1 cellular context compared by ENCODE assay signal in the genomic region with DNA sequence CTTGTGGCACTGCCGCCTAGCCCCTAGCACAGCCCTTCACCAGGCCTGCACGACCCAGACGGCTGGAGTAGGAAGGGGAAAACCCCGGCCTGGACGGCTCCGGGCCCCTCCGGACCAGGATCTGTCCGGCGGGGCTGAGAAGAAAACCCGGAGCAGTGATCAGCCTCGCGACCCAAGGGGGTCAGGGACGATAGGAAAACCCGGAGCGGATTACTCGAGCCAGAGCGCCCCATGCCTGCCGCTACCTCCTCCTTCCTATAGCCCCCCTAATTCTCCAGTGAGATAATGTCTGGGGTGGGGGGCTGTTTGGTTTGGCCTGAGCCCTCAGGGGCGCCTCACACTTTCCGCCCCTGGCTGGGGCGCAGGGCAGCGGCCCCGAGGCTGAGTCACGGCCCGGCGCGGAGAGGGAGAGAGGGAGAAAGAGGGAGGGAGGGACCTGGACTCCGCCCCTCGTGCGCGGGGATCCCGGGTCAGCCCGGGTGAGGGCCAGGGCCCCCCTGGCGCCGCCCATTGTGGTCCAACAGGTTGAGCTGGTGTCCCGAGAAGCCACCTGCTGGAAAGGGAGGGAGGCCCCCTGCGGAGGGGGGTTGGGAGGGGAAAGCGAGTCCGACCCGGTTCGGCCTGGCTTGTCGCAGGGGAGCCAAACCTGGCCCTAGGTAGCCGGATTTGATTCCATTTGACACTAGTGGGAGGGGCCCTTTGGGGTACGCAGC.
A peak's percentile ranks its signal among the peaks of the same experiment; 100 is the strongest.
TF ChIP-seq lines count a peak whose summit lies in the region.

No MANE protein-coding gene starts in this region.

TF ChIP-seq in HEK293, 187 proteins besides CTCF, POLR2A, EP300 and RAD21 (continued from another document and continues in another):
- TF ChIP-seq, protein P1, sequence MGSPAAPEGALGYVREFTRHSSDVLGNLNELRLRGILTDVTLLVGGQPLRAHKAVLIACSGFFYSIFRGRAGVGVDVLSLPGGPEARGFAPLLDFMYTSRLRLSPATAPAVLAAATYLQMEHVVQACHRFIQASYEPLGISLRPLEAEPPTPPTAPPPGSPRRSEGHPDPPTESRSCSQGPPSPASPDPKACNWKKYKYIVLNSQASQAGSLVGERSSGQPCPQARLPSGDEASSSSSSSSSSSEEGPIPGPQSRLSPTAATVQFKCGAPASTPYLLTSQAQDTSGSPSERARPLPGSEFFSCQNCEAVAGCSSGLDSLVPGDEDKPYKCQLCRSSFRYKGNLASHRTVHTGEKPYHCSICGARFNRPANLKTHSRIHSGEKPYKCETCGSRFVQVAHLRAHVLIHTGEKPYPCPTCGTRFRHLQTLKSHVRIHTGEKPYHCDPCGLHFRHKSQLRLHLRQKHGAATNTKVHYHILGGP (tag by site-specific recombination; IDR thresholded peaks at IDR 0.05) = no peak
- TF ChIP-seq ZIC2 (tag by site-specific recombination; IDR thresholded peaks at IDR 0.05) = peak; percentile 89
- TF ChIP-seq ZBTB1 (tag by site-specific recombination; IDR thresholded peaks at IDR 0.05) = peak; percentile 75; the same call in 1 of the 2 replicates
- no peak for TF ChIP-seq ZFP3 (tag by site-specific recombination; IDR thresholded peaks at IDR 0.05; ENCODE audit: low read depth)
- TF ChIP-seq ZNF169 (tag by site-specific recombination; IDR thresholded peaks at IDR 0.05) = no peak
- TF ChIP-seq ZNF157 (tag by site-specific recombination; IDR thresholded peaks at IDR 0.05) = no peak
- TF ChIP-seq SP3 (tag by site-specific recombination; IDR thresholded peaks at IDR 0.05) = peak; percentile 86
- TF ChIP-seq YY1 (tag by site-specific recombination; IDR thresholded peaks at IDR 0.05) = peak; percentile 73; the same call in 1 of the 2 replicates
- no peak for TF ChIP-seq ZNF266 (tag by site-specific recombination; IDR thresholded peaks at IDR 0.05; ENCODE audit: low read depth)
- TF ChIP-seq YY2 (tag by site-specific recombination; IDR thresholded peaks at IDR 0.05) = no peak
- no peak for TF ChIP-seq ZNF792 (tag by site-specific recombination; IDR thresholded peaks at IDR 0.05)
- no peak for TF ChIP-seq ZNF473 (tag by site-specific recombination; IDR thresholded peaks at IDR 0.05)
- peak; percentile 62 for TF ChIP-seq IKZF3 (tag by site-specific recombination; IDR thresholded peaks at IDR 0.05)
- TF ChIP-seq ZNF214 (tag by site-specific recombination; IDR thresholded peaks at IDR 0.05; ENCODE audit: borderline replicate concordance) = no peak
- TF ChIP-seq MEIS1 (CRISPR knock-in tag; IDR thresholded peaks at IDR 0.05; ENCODE audit: borderline replicate concordance) = no peak
- TF ChIP-seq ZNF394 (tag by site-specific recombination; IDR thresholded peaks at IDR 0.05; ENCODE audit: borderline replicate concordance) = peak; percentile 72
- TF ChIP-seq ZNF26 (tag by site-specific recombination; IDR thresholded peaks at IDR 0.05) = no peak
- TF ChIP-seq ZNF596 (tag by site-specific recombination; IDR thresholded peaks at IDR 0.05) = no peak
- peak; percentile 92 for TF ChIP-seq ZBTB20 (tag by site-specific recombination; IDR thresholded peaks at IDR 0.05)
- peak; percentile 97 for TF ChIP-seq ZNF391 (tag by site-specific recombination; IDR thresholded peaks at IDR 0.05; ENCODE audit: borderline replicate concordance, low read depth)
- TF ChIP-seq, protein P2, sequence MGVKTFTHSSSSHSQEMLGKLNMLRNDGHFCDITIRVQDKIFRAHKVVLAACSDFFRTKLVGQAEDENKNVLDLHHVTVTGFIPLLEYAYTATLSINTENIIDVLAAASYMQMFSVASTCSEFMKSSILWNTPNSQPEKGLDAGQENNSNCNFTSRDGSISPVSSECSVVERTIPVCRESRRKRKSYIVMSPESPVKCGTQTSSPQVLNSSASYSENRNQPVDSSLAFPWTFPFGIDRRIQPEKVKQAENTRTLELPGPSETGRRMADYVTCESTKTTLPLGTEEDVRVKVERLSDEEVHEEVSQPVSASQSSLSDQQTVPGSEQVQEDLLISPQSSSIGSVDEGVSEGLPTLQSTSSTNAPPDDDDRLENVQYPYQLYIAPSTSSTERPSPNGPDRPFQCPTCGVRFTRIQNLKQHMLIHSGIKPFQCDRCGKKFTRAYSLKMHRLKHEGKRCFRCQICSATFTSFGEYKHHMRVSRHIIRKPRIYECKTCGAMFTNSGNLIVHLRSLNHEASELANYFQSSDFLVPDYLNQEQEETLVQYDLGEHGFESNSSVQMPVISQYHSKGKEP (tag by site-specific recombination; IDR thresholded peaks at IDR 0.05) = peak; percentile 79; the same call in 1 of the 2 replicates
- no peak for TF ChIP-seq ZNF837 (tag by site-specific recombination; IDR thresholded peaks at IDR 0.05)
- TF ChIP-seq SETDB1 (IDR thresholded peaks at IDR 0.05; ENCODE audit: insufficient read length, low read length) = no peak
- TF ChIP-seq ZSCAN30 (tag by site-specific recombination; IDR thresholded peaks at IDR 0.05) = peak; percentile 90
- peak; percentile 94 for TF ChIP-seq ZNF184 (tag by site-specific recombination; IDR thresholded peaks at IDR 0.05)
- TF ChIP-seq SP7 (tag by site-specific recombination; IDR thresholded peaks at IDR 0.05) = peak; percentile 95
- TF ChIP-seq ZNF362 (tag by site-specific recombination; IDR thresholded peaks at IDR 0.05) = no peak
- no peak for TF ChIP-seq ZNF670 (tag by site-specific recombination; IDR thresholded peaks at IDR 0.05; ENCODE audit: low read depth)
- peak; percentile 51; the same call in 1 of the 2 replicates for TF ChIP-seq EGR2 (tag by site-specific recombination; IDR thresholded peaks at IDR 0.05; ENCODE audit: low read depth)
- peak; percentile 96 for TF ChIP-seq ZBTB8A (tag by site-specific recombination; IDR thresholded peaks at IDR 0.05)
- no peak for TF ChIP-seq ZNF707 (tag by site-specific recombination; IDR thresholded peaks at IDR 0.05)
- TF ChIP-seq ZSCAN23 (tag by site-specific recombination; IDR thresholded peaks at IDR 0.05) = peak; percentile 96
- no peak for TF ChIP-seq ZNF626 (tag by site-specific recombination; IDR thresholded peaks at IDR 0.05)
- TF ChIP-seq, protein P3, sequence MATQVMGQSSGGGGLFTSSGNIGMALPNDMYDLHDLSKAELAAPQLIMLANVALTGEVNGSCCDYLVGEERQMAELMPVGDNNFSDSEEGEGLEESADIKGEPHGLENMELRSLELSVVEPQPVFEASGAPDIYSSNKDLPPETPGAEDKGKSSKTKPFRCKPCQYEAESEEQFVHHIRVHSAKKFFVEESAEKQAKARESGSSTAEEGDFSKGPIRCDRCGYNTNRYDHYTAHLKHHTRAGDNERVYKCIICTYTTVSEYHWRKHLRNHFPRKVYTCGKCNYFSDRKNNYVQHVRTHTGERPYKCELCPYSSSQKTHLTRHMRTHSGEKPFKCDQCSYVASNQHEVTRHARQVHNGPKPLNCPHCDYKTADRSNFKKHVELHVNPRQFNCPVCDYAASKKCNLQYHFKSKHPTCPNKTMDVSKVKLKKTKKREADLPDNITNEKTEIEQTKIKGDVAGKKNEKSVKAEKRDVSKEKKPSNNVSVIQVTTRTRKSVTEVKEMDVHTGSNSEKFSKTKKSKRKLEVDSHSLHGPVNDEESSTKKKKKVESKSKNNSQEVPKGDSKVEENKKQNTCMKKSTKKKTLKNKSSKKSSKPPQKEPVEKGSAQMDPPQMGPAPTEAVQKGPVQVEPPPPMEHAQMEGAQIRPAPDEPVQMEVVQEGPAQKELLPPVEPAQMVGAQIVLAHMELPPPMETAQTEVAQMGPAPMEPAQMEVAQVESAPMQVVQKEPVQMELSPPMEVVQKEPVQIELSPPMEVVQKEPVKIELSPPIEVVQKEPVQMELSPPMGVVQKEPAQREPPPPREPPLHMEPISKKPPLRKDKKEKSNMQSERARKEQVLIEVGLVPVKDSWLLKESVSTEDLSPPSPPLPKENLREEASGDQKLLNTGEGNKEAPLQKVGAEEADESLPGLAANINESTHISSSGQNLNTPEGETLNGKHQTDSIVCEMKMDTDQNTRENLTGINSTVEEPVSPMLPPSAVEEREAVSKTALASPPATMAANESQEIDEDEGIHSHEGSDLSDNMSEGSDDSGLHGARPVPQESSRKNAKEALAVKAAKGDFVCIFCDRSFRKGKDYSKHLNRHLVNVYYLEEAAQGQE (tag by site-specific recombination; IDR thresholded peaks at IDR 0.05) = no peak; the same call in 1 of the 2 replicates
- TF ChIP-seq ZNF16 (tag by site-specific recombination; IDR thresholded peaks at IDR 0.05; ENCODE audit: low read depth) = no peak
- TF ChIP-seq, protein P4, sequence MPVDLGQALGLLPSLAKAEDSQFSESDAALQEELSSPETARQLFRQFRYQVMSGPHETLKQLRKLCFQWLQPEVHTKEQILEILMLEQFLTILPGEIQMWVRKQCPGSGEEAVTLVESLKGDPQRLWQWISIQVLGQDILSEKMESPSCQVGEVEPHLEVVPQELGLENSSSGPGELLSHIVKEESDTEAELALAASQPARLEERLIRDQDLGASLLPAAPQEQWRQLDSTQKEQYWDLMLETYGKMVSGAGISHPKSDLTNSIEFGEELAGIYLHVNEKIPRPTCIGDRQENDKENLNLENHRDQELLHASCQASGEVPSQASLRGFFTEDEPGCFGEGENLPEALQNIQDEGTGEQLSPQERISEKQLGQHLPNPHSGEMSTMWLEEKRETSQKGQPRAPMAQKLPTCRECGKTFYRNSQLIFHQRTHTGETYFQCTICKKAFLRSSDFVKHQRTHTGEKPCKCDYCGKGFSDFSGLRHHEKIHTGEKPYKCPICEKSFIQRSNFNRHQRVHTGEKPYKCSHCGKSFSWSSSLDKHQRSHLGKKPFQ (tag by site-specific recombination; IDR thresholded peaks at IDR 0.05) = peak; percentile 60; the same call in 1 of the 2 replicates
- TF ChIP-seq ZNF223 (tag by site-specific recombination; IDR thresholded peaks at IDR 0.05) = peak; percentile 62; the same call in 1 of the 2 replicates
- TF ChIP-seq ZBTB10 (tag by site-specific recombination; IDR thresholded peaks at IDR 0.05) = peak; percentile 100
- peak; percentile 67 for TF ChIP-seq ZNF423 (tag by site-specific recombination; IDR thresholded peaks at IDR 0.05)
- peak; percentile 43; the same call in 1 of the 2 replicates for TF ChIP-seq ZNF10 (tag by site-specific recombination; IDR thresholded peaks at IDR 0.05)
- TF ChIP-seq ZNF341 (tag by site-specific recombination; IDR thresholded peaks at IDR 0.05; ENCODE audit: low read depth) = peak; percentile 87
- TF ChIP-seq REPIN1 (tag by site-specific recombination; IDR thresholded peaks at IDR 0.05; ENCODE audit: low read depth) = 0 out of 2 replicates have a peak, but pooled peaks have one; percentile 70
- TF ChIP-seq, protein P5, sequence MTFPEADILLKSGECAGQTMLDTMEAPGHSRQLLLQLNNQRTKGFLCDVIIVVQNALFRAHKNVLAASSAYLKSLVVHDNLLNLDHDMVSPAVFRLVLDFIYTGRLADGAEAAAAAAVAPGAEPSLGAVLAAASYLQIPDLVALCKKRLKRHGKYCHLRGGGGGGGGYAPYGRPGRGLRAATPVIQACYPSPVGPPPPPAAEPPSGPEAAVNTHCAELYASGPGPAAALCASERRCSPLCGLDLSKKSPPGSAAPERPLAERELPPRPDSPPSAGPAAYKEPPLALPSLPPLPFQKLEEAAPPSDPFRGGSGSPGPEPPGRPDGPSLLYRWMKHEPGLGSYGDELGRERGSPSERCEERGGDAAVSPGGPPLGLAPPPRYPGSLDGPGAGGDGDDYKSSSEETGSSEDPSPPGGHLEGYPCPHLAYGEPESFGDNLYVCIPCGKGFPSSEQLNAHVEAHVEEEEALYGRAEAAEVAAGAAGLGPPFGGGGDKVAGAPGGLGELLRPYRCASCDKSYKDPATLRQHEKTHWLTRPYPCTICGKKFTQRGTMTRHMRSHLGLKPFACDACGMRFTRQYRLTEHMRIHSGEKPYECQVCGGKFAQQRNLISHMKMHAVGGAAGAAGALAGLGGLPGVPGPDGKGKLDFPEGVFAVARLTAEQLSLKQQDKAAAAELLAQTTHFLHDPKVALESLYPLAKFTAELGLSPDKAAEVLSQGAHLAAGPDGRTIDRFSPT (tag by site-specific recombination; IDR thresholded peaks at IDR 0.05) = peak; percentile 88
- peak; percentile 75; the same call in 1 of the 2 replicates for TF ChIP-seq OVOL3 (tag by site-specific recombination; IDR thresholded peaks at IDR 0.05)
- no peak for TF ChIP-seq ZNF514 (tag by site-specific recombination; IDR thresholded peaks at IDR 0.05)
- no peak for TF ChIP-seq ZNF239 (tag by site-specific recombination; IDR thresholded peaks at IDR 0.05)
- no peak for TF ChIP-seq ZNF548 (tag by site-specific recombination; IDR thresholded peaks at IDR 0.05)
- no peak for TF ChIP-seq ZSCAN16 (tag by site-specific recombination; IDR thresholded peaks at IDR 0.05)
- peak; percentile 71 for TF ChIP-seq ZNF146 (tag by site-specific recombination; IDR thresholded peaks at IDR 0.05)
- no peak for TF ChIP-seq ZNF555 (tag by site-specific recombination; conservative IDR thresholded peaks at IDR 0.05)
- no peak for TF ChIP-seq ZNF140 (tag by site-specific recombination; IDR thresholded peaks at IDR 0.05)
